Comparison of ENCODE assay signal across 18 cellular contexts in the genomic region with DNA sequence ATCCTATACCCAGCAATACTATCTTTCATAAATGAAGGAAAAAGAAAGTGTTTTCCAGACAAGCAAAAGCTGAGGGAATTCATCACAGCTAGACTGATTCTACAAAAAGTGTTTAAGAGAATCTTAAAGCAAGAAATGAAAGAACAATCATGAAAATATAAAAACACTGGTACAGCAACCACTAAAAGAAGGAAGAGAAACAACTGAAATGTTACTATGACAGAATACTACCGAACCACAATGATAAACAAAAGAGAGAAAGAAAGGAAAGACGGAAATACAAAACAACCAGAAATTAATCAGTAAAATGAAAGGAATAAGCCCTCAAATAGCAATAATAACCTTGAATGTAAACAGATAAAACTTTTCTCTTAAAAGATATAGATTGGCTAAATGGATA.
"Had no signal": no experiment of that assay in that cellular context is flagged by ENCODE, and none has a peak within 500 bp of the region (broad histone marks: within the 10 kb centered on the region; RNA-seq: fewer than 3 reads in every experiment).

No MANE protein-coding gene starts in this region.

- ATAC-seq: heart left ventricle; left colon; left ventricle myocardium superior; naive thymus-derived CD8-positive, alpha-beta T cell; psoas muscle; right lobe of liver; stimulated activated naive CD8-positive, alpha-beta T cell treated with anti-CD3 and anti-CD28 coated beads, Interleukin-15, amount 100 ng/mL, for 72 hours had no signal

- H3K9me3 Mint-ChIP-seq: naive thymus-derived CD8-positive, alpha-beta T cell; stimulated activated naive CD8-positive, alpha-beta T cell treated with anti-CD3 and anti-CD28 coated beads, Interleukin-15, amount 100 ng/mL, for 72 hours had no signal

- H3K4me3 ChIP-seq: dorsolateral prefrontal cortex, heart left ventricle, psoas muscle, right lobe of liver, testis, tibial nerve had no signal

- H3K36me3 Mint-ChIP-seq: naive thymus-derived CD8-positive, alpha-beta T cell; stimulated activated naive B cell treated with anti-CD40 and anti-IgM and Interleukin-4, amounts not matched to agents 10 μg/mL and 1 μg/mL and 100 μg/mL, for 72 hours had no signal

- H3K27me3 ChIP-seq: heart left ventricle, neutrophil, right lobe of liver, testis, tibial nerve had no signal

- H3K9me3 ChIP-seq: neutrophil, psoas muscle, right lobe of liver, testis, tibial nerve had no signal

- H3K27me3 Mint-ChIP-seq: naive thymus-derived CD8-positive, alpha-beta T cell; stimulated activated naive B cell treated with anti-CD40 and anti-IgM and Interleukin-4, amounts not matched to agents 10 μg/mL and 1 μg/mL and 100 μg/mL, for 72 hours; stimulated activated naive CD8-positive, alpha-beta T cell treated with anti-CD3 and anti-CD28 coated beads, Interleukin-15, amount 100 ng/mL, for 72 hours had no signal

- H3K4me3 Mint-ChIP-seq: naive thymus-derived CD8-positive, alpha-beta T cell; stimulated activated naive CD8-positive, alpha-beta T cell treated with anti-CD3 and anti-CD28 coated beads, Interleukin-15, amount 100 ng/mL, for 72 hours had no signal

- H3K27ac Mint-ChIP-seq: stimulated activated naive B cell treated with anti-CD40 and anti-IgM and Interleukin-4, amounts not matched to agents 10 μg/mL and 1 μg/mL and 100 μg/mL, for 72 hours; stimulated activated naive CD8-positive, alpha-beta T cell treated with anti-CD3 and anti-CD28 coated beads, Interleukin-15, amount 100 ng/mL, for 72 hours had no signal

- DNase-seq: cortex of kidney; dorsolateral prefrontal cortex; effector CD8-positive, alpha-beta T cell; foreskin melanocyte; heart left ventricle; hippocampal formation; left colon; left ventricle myocardium superior; naive thymus-derived CD8-positive, alpha-beta T cell; psoas muscle; retina; right lobe of liver; stimulated activated CD4-positive, alpha-beta T cell treated with anti-CD3 and anti-CD28 coated beads, Interleukin-4, amount 100 ng/mL, for 1 hour; stimulated activated naive B cell treated with anti-CD40 and anti-IgM and Interleukin-4, amounts not matched to agents 10 μg/mL and 1 μg/mL and 100 μg/mL, for 72 hours; stimulated activated naive CD8-positive, alpha-beta T cell treated with anti-CD3 and anti-CD28 coated beads, Interleukin-15, amount 100 ng/mL, for 72 hours; testis had no signal

- H3K27ac ChIP-seq: dorsolateral prefrontal cortex, heart left ventricle, neutrophil, psoas muscle, right lobe of liver, testis, tibial nerve had no signal

- H3K4me1 ChIP-seq: heart left ventricle, psoas muscle, right lobe of liver, testis, tibial nerve had no signal

- H3K36me3 ChIP-seq: heart left ventricle, neutrophil, right lobe of liver, tibial nerve had no signal
